29 cellular contexts compared by ENCODE assay signal in genomic region chr7:70268179-70268578, GRCh38.
"Had no signal": no experiment of that assay in that cellular context is flagged by ENCODE, and none has a peak within 500 bp of the region (broad histone marks: within the 10 kb centered on the region; RNA-seq: fewer than 3 reads in every experiment).

No MANE protein-coding gene starts in this region.

- H3K9me3 Mint-ChIP-seq: dendritic cell treated with granulocyte-macrophage colony-stimulating factor and Interleukin-4, amounts not matched to agents 40 ng/mL and 50 ng/mL, for 4 days; effector memory CD8-positive, alpha-beta T cell; endodermal cell had no signal

- ATAC-seq: effector memory CD8-positive, alpha-beta T cell; esophagus mucosa; foreskin keratinocyte; gastrocnemius medialis; gastroesophageal sphincter; heart left ventricle; heart right ventricle had no signal

- H3K27ac Mint-ChIP-seq: dendritic cell treated with granulocyte-macrophage colony-stimulating factor and Interleukin-4, amounts not matched to agents 40 ng/mL and 50 ng/mL, for 4 days; effector memory CD8-positive, alpha-beta T cell; endodermal cell had no signal

- DNase-seq: colonic mucosa; cortex of kidney; dermis blood vessel endothelial cell; dorsolateral prefrontal cortex; effector CD4-positive, alpha-beta T cell; effector CD8-positive, alpha-beta T cell; effector memory CD4-positive, alpha-beta T cell; effector memory CD8-positive, alpha-beta T cell; endodermal cell; erythroblast; esophagus squamous epithelium; foreskin fibroblast; foreskin keratinocyte; foreskin melanocyte; gastrocnemius medialis; glutamatergic neuron; head of caudate nucleus; heart left ventricle; heart right ventricle had no signal

- H3K27me3 ChIP-seq: colonic mucosa, dorsolateral prefrontal cortex, esophagus muscularis mucosa, esophagus squamous epithelium, gastrocnemius medialis, gastroesophageal sphincter, heart left ventricle, heart right ventricle had no signal

- H3K4me3 Mint-ChIP-seq: dendritic cell treated with granulocyte-macrophage colony-stimulating factor and Interleukin-4, amounts not matched to agents 40 ng/mL and 50 ng/mL, for 4 days; effector memory CD8-positive, alpha-beta T cell; endodermal cell had no signal

- H3K27me3 Mint-ChIP-seq: dendritic cell treated with granulocyte-macrophage colony-stimulating factor and Interleukin-4, amounts not matched to agents 40 ng/mL and 50 ng/mL, for 4 days had no signal

- H3K27ac ChIP-seq: colonic mucosa, coronary artery, dorsolateral prefrontal cortex, epithelial cell of prostate, esophagus muscularis mucosa, esophagus squamous epithelium, foreskin keratinocyte, gastrocnemius medialis, gastroesophageal sphincter, heart left ventricle, heart right ventricle had no signal

- H3K4me3 ChIP-seq: colonic mucosa, coronary artery, dorsolateral prefrontal cortex, esophagus muscularis mucosa, esophagus squamous epithelium, gastrocnemius medialis, gastroesophageal sphincter, heart left ventricle, heart right ventricle had no signal

- FAIRE-seq: colon, endometrium, endothelial cell of umbilical vein, frontal cortex had no signal

- H3K4me1 ChIP-seq: colonic mucosa, esophagus muscularis mucosa, foreskin keratinocyte, gastrocnemius medialis, gastroesophageal sphincter, heart left ventricle, heart right ventricle had no signal

- H3K36me3 ChIP-seq: colonic mucosa, esophagus muscularis mucosa, esophagus squamous epithelium, gastrocnemius medialis, gastroesophageal sphincter, heart left ventricle, heart right ventricle had no signal

- H3K9me3 ChIP-seq: colonic mucosa, esophagus muscularis mucosa, esophagus squamous epithelium, gastrocnemius medialis, gastroesophageal sphincter, heart left ventricle, heart right ventricle had no signal
